Comparison of ENCODE assay signal across 26 cellular contexts in the genomic region with DNA sequence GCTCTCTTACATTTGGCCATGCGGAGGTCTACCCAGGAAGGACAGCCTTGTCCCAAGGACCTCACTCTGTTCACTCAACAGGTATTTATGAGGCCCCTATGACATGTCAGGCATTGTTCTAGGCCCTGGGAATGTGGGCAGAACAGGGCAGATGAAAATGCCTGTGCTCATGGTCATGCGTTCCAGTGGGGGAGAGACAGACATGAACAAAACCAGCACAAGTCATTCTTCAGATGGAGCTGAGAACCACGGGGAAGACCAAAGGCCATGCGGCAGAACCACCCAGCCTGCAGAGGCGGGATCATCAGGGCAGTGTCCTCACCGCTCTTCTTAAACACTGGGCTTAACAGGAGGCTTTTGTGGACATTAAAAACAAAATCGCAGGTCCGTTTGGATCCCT.
"Had no signal": no experiment of that assay in that cellular context is flagged by ENCODE, and none has a peak within 500 bp of the region (broad histone marks: within the 10 kb centered on the region; RNA-seq: fewer than 3 reads in every experiment).

No MANE protein-coding gene starts in this region.

- ATAC-seq: effector memory CD8-positive, alpha-beta T cell; esophagus mucosa; gastrocnemius medialis; heart right ventricle; left cardiac atrium; left ventricle myocardium superior; lower lobe of right lung had no signal

- H3K4me1 ChIP-seq: colonic mucosa, esophagus squamous epithelium, gastrocnemius medialis, heart right ventricle, left lung, lower lobe of right lung had no signal

- DNase-seq: colonic mucosa; cortex of kidney; effector CD8-positive, alpha-beta T cell; effector memory CD8-positive, alpha-beta T cell; endodermal cell; erythroblast; esophagus squamous epithelium; foreskin fibroblast; foreskin melanocyte; gastrocnemius medialis; glutamatergic neuron; heart right ventricle; hippocampal formation; left cardiac atrium; left lung; left ventricle myocardium superior; lower lobe of right lung; mesendoderm; midbrain had no signal

- H3K27me3 ChIP-seq: colonic mucosa, gastrocnemius medialis, heart right ventricle, left lung had no signal

- H3K9me3 Mint-ChIP-seq: effector memory CD8-positive, alpha-beta T cell had no signal

- H3K27me3 Mint-ChIP-seq: dendritic cell treated with granulocyte-macrophage colony-stimulating factor and Interleukin-4, amounts not matched to agents 40 ng/mL and 50 ng/mL, for 4 days had no signal

- H3K9me3 ChIP-seq: colonic mucosa, gastrocnemius medialis, lower lobe of right lung had no signal

- H3K4me3 ChIP-seq: colonic mucosa, esophagus squamous epithelium, gastrocnemius medialis, heart right ventricle, left lung, lower lobe of right lung had no signal

- H3K36me3 ChIP-seq: colonic mucosa, esophagus squamous epithelium, gastrocnemius medialis, heart right ventricle, left lung, lower lobe of right lung had no signal

- H3K4me3 Mint-ChIP-seq: dendritic cell treated with granulocyte-macrophage colony-stimulating factor and Interleukin-4, amounts not matched to agents 40 ng/mL and 50 ng/mL, for 4 days; effector memory CD8-positive, alpha-beta T cell; endodermal cell; memory B cell had no signal

- H3K4me1 Mint-ChIP-seq: endodermal cell, memory B cell had no signal

- H3K27ac ChIP-seq: colonic mucosa, epithelial cell of prostate, esophagus squamous epithelium, gastrocnemius medialis, heart right ventricle, left lung, lower lobe of right lung had no signal

- H3K27ac Mint-ChIP-seq: dendritic cell treated with granulocyte-macrophage colony-stimulating factor and Interleukin-4, amounts not matched to agents 40 ng/mL and 50 ng/mL, for 4 days; effector memory CD8-positive, alpha-beta T cell; endodermal cell; memory B cell had no signal

- FAIRE-seq: endometrium, islet of Langerhans, keratinocyte had no signal
